1 cellular context compared by ENCODE assay signal in the genomic region with DNA sequence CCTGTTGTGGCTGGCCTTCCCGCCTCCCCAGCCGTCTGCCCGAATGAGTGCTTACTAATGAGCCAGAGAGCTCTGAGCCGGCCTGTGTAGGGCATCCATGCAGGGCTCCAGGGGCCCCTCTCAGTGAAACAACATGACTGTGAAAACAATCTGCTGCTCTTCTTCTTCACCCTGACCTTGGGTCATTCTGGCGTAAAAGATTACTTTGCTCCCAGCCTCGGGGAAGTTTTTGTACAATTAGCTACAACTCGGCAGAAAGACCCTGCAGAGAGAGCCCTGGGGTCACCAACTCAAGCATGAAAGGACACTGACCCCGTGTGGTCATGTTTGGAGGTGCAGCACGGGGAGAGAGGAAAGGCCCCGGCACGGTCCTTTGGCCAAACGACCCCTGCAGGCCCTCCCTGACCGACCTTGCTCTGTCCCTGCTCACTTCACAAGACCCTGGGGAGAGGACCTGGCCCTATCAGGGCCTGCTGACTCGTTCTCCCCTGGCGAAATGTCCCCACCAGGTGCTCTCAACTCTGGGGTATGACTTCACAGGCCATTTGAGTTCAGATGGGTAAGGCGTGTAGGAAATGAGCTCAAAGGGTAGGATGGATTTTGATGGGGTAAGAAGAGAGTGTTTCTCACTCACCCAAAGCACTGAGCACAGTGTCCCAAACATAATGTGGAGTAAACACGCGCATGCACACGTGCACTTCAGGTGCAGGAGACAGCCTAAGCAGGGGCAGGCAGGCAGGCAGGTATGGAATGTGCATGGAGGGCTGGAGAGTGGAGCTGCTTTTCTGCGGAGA.
TF ChIP-seq lines count a peak whose summit lies in the region.

No MANE protein-coding gene starts in this region.

TF ChIP-seq in K562, 482 proteins besides CTCF, POLR2A, EP300 and RAD21 (continued from another document):
- TF ChIP-seq MYC (IDR thresholded peaks at IDR 0.05; ENCODE audit: low read depth, low read length) (peak; percentile 29; the same call in 1 of the 2 replicates), MYC (CRISPR knock-in tag; IDR thresholded peaks at IDR 0.05; ENCODE audit: borderline replicate concordance, low read depth) (no peak), NR2C1 (IDR thresholded peaks at IDR 0.05) (no peak), NR2C1 (tag; IDR thresholded peaks at IDR 0.05) (0 out of 2 replicates have a peak, but pooled peaks have one; percentile 10), XRCC5 (IDR thresholded peaks at IDR 0.05; ENCODE audit: low read depth, low read length) (peak; percentile 62; the same call in 1 of the 2 replicates), DNMT1 (IDR thresholded peaks at IDR 0.05) (no peak), CTBP1 (IDR thresholded peaks at IDR 0.05; ENCODE audit: borderline replicate concordance) (peak; percentile 37; the same call in 1 of the 2 replicates), JUND (IDR thresholded peaks at IDR 0.05; ENCODE audit: borderline replicate concordance, low read depth, low read length) (no peak; the same call in 1 of the 2 replicates), JUND (tag; IDR thresholded peaks at IDR 0.05; ENCODE audit: borderline replicate concordance, low read depth, low read length) (peak; percentile 46; the same call in 1 of the 3 replicates), RBM39 (optimal IDR thresholded peaks at IDR 0.05; ENCODE audit: low read depth, low read length) (peak; percentile 71), ZBTB7A (IDR thresholded peaks at IDR 0.05; ENCODE audit: borderline replicate concordance, control insufficient read depth, low read depth, low read length) (peak; percentile 61), ZNF12 (CRISPR knock-in tag; IDR thresholded peaks at IDR 0.05) (0 out of 2 replicates have a peak, but pooled peaks have one; percentile 24), ESRRA (IDR thresholded peaks at IDR 0.05; ENCODE audit: borderline replicate concordance, low read depth) (peak; percentile 56; the same call in 1 of the 2 replicates), RCOR1 (IDR thresholded peaks at IDR 0.05; ENCODE audit: borderline replicate concordance in 1 of 2, low read depth in 2 of 2, low read length in 2 of 2) (0 out of 4 replicates have a peak, but pooled peaks of 1 of the 2 experiments have one; percentile 21), ATF7 (IDR thresholded peaks at IDR 0.05) (peak; percentile 46; the same call in 1 of the 2 replicates), NEUROD1 (IDR thresholded peaks at IDR 0.05; ENCODE audit: borderline replicate concordance, low read depth, low read length, partially characterized antibody) (peak; percentile 31), GATAD2B (IDR thresholded peaks at IDR 0.05; ENCODE audit: borderline replicate concordance) (peak; percentile 10; the same call in 1 of the 2 replicates), SAP30 (IDR thresholded peaks at IDR 0.05; ENCODE audit: borderline replicate concordance, insufficient read depth, low read depth, low read length, poor library complexity, severe bottlenecking) (no peak), ARNT (IDR thresholded peaks at IDR 0.05) (peak in 1 of 2 experiments; percentile 18; a peak in 1 of 4 replicates), CBX5 (IDR thresholded peaks at IDR 0.05; ENCODE audit: borderline replicate concordance, low read depth) (0 out of 2 replicates have a peak, but pooled peaks have one; percentile 15), BHLHE40 (IDR thresholded peaks at IDR 0.05; ENCODE audit: low read length) (peak; percentile 35; the same call in 1 of the 2 replicates), CCAR2 (IDR thresholded peaks at IDR 0.05; ENCODE audit: low read depth, low read length) (no peak), HCFC1 (IDR thresholded peaks at IDR 0.05; ENCODE audit: low read depth, low read length) (0 out of 2 replicates have a peak, but pooled peaks have one; percentile 26), ZBTB17 (CRISPR knock-in tag; IDR thresholded peaks at IDR 0.05) (no peak), CC2D1A (IDR thresholded peaks at IDR 0.05) (peak; percentile 77), SMC3 (conservative IDR thresholded peaks at IDR 0.05; ENCODE audit: insufficient read depth, low read depth, low read length) (peak; percentile 94), SPI1 (IDR thresholded peaks at IDR 0.05; ENCODE audit: borderline replicate concordance, low read depth, low read length) (no peak), NFATC3 (IDR thresholded peaks at IDR 0.05) (no peak), CREM (IDR thresholded peaks at IDR 0.05; ENCODE audit: low read depth) (peak; percentile 12; the same call in 1 of the 2 replicates), TEAD4 (IDR thresholded peaks at IDR 0.05; ENCODE audit: low read length) (0 out of 2 replicates have a peak, but pooled peaks have one; percentile 2), TEAD4 (CRISPR knock-in tag; IDR thresholded peaks at IDR 0.05; ENCODE audit: borderline replicate concordance) (no peak), KLF16 (IDR thresholded peaks at IDR 0.05) (peak; percentile 49; the same call in 1 of the 2 replicates), L3MBTL2 (IDR thresholded peaks at IDR 0.05) (peak; percentile 24; the same call in 1 of the 2 replicates), ZNF766 (CRISPR knock-in tag; conservative IDR thresholded peaks at IDR 0.05) (no peak), ARID2 (IDR thresholded peaks at IDR 0.05) (peak; percentile 88), FOXA3 (CRISPR knock-in tag; conservative IDR thresholded peaks at IDR 0.05 in 1 of 2, IDR thresholded peaks at IDR 0.05 in 1 of 2) (no peak), MAZ (CRISPR knock-in tag; conservative IDR thresholded peaks at IDR 0.05 in 1 of 2, IDR thresholded peaks at IDR 0.05 in 1 of 2) (peak; percentile 9 to 38; a peak in 1 of 4 replicates), ZSCAN29 (IDR thresholded peaks at IDR 0.05) (no peak)
- TF ChIP-seq, protein P1, sequence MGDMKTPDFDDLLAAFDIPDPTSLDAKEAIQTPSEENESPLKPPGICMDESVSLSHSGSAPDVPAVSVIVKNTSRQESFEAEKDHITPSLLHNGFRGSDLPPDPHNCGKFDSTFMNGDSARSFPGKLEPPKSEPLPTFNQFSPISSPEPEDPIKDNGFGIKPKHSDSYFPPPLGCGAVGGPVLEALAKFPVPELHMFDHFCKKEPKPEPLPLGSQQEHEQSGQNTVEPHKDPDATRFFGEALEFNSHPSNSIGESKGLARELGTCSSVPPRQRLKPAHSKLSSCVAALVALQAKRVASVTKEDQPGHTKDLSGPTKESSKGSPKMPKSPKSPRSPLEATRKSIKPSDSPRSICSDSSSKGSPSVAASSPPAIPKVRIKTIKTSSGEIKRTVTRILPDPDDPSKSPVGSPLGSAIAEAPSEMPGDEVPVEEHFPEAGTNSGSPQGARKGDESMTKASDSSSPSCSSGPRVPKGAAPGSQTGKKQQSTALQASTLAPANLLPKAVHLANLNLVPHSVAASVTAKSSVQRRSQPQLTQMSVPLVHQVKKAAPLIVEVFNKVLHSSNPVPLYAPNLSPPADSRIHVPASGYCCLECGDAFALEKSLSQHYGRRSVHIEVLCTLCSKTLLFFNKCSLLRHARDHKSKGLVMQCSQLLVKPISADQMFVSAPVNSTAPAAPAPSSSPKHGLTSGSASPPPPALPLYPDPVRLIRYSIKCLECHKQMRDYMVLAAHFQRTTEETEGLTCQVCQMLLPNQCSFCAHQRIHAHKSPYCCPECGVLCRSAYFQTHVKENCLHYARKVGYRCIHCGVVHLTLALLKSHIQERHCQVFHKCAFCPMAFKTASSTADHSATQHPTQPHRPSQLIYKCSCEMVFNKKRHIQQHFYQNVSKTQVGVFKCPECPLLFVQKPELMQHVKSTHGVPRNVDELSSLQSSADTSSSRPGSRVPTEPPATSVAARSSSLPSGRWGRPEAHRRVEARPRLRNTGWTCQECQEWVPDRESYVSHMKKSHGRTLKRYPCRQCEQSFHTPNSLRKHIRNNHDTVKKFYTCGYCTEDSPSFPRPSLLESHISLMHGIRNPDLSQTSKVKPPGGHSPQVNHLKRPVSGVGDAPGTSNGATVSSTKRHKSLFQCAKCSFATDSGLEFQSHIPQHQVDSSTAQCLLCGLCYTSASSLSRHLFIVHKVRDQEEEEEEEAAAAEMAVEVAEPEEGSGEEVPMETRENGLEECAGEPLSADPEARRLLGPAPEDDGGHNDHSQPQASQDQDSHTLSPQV (IDR thresholded peaks at IDR 0.05): peak; percentile 48; the same call in 1 of the 2 replicates
- TF ChIP-seq, protein P2, sequence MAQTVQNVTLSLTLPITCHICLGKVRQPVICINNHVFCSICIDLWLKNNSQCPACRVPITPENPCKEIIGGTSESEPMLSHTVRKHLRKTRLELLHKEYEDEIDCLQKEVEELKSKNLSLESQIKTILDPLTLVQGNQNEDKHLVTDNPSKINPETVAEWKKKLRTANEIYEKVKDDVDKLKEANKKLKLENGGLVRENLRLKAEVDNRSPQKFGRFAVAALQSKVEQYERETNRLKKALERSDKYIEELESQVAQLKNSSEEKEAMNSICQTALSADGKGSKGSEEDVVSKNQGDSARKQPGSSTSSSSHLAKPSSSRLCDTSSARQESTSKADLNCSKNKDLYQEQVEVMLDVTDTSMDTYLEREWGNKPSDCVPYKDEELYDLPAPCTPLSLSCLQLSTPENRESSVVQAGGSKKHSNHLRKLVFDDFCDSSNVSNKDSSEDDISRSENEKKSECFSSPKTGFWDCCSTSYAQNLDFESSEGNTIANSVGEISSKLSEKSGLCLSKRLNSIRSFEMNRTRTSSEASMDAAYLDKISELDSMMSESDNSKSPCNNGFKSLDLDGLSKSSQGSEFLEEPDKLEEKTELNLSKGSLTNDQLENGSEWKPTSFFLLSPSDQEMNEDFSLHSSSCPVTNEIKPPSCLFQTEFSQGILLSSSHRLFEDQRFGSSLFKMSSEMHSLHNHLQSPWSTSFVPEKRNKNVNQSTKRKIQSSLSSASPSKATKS (CRISPR knock-in tag; IDR thresholded peaks at IDR 0.05): no peak
- TF ChIP-seq, protein P3, sequence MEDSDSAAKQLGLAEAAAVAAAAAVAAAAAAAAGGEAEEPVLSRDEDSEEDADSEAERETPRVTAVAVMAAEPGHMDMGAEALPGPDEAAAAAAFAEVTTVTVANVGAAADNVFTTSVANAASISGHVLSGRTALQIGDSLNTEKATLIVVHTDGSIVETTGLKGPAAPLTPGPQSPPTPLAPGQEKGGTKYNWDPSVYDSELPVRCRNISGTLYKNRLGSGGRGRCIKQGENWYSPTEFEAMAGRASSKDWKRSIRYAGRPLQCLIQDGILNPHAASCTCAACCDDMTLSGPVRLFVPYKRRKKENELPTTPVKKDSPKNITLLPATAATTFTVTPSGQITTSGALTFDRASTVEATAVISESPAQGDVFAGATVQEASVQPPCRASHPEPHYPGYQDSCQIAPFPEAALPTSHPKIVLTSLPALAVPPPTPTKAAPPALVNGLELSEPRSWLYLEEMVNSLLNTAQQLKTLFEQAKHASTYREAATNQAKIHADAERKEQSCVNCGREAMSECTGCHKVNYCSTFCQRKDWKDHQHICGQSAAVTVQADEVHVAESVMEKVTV (CRISPR knock-in tag; IDR thresholded peaks at IDR 0.05): peak; percentile 89
- TF ChIP-seq, protein P4, sequence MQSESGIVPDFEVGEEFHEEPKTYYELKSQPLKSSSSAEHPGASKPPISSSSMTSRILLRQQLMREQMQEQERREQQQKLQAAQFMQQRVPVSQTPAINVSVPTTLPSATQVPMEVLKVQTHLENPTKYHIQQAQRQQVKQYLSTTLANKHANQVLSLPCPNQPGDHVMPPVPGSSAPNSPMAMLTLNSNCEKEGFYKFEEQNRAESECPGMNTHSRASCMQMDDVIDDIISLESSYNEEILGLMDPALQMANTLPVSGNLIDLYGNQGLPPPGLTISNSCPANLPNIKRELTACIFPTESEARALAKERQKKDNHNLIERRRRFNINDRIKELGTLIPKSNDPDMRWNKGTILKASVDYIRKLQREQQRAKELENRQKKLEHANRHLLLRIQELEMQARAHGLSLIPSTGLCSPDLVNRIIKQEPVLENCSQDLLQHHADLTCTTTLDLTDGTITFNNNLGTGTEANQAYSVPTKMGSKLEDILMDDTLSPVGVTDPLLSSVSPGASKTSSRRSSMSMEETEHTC (IDR thresholded peaks at IDR 0.05): no peak
